ENCODE assay signal across 1 cellular context in the genomic region with DNA sequence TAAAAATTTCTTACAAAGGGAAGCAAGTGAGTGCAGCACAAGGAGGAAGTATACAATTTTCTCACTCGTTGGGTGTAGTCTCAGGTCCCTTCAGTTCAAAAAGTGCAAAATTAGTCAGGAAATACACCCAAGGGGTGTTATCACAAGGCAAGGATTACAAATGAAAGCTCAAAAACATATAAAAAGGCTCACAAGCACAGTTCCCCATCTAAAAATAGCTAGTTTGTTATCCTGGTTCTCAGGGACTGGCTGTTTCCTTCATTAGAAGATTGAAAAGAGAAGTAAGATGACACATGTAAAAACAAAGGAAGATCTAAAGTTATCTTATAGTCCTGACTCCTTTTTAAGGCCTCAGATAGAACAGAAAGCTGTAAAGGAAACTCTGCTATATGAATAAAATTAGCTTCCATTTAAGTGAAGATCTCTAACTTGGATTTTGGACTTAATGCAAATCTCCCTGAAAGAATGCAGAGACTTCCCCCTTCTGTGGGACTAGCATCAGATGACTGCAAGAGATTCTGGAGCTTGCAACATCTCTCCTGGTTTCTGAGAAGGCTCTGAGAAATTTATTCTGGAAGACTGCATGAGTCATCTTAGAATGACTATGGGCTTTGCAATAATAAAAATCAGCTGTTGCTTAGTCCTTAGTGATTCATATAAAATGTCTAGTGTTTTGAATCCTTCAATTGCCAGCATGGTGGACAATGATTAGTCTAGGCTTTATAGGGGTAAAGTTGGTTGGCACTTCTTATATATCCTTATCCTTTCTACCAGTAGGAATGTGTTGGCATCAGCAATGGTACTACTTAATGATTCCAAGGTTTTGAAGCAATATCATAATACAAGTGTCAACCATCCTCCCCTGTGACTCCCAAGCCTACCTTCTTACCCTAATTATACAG.
A peak's percentile ranks its signal among the peaks of the same experiment; 100 is the strongest.
TF ChIP-seq lines count a peak whose summit lies in the region.

No MANE protein-coding gene starts in this region.

TF ChIP-seq in IMR-90, 13 proteins besides CTCF, POLR2A, EP300 and RAD21:
- peak; percentile 49 for TF ChIP-seq RCOR1 (IDR thresholded peaks at IDR 0.05; ENCODE audit: insufficient replicate concordance, low read length)
- TF ChIP-seq MAZ (IDR thresholded peaks at IDR 0.05; ENCODE audit: borderline replicate concordance, low read depth, low read length): no peak
- peak; percentile 92 for TF ChIP-seq NFE2L2 (IDR thresholded peaks at IDR 0.05; ENCODE audit: low read depth, low read length)
- peak; percentile 99 for TF ChIP-seq FOS (IDR thresholded peaks at IDR 0.05; ENCODE audit: low read depth, low read length)
- no peak for TF ChIP-seq CHD1 (IDR thresholded peaks at IDR 0.05; ENCODE audit: low read depth, low read length)
- peak; percentile 67 for TF ChIP-seq MAFK (IDR thresholded peaks at IDR 0.05; ENCODE audit: low read depth, low read length)
- peak; percentile 38 for TF ChIP-seq USF2 (IDR thresholded peaks at IDR 0.05; ENCODE audit: low read depth, low read length)
- peak; percentile 99 for TF ChIP-seq CEBPB (IDR thresholded peaks at IDR 0.05; ENCODE audit: low read depth, low read length)
- TF ChIP-seq BHLHE40 (IDR thresholded peaks at IDR 0.05; ENCODE audit: low read depth, low read length): peak; percentile 67; the same call in 1 of the 2 replicates
